8 cellular contexts compared by ENCODE assay signal in the genomic region with DNA sequence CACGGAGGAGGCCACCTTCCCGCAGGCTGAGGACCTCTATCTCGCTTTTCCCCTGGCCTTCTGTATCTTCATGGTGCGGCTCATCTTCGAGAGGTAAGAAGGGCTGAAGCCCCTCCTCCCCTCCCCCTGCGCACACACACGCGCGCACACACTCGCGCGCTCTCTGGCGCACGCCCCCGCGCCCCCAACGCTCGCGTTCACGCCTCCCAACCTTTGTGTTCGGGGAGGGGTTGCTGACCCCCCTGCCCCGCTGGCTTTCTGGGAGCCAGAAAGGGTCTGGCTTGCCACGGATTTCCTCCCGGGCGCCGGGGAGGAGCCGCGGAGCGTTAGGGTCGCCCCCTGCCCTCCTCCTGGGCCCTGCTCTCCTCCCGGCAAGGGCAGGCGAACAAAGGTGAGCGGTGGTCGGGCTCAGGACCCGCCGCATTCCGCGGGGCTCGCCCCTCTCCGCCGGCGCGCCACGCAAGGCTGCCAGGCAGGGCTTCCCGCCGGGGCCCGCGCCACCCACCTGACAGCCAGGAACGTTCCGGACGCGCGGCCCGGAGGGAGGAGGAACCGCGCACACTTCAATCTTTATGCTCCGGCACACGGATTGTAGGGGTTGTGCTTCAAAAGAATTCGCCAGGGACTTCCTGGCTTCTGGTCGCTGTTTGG. TPM values are rescaled to one million over a fixed set of nuclear protein-coding genes. Genes with fewer than 3 reads are reported as not detected.
A peak's percentile ranks its signal among the peaks of the same experiment; 100 is the strongest.
DNase-seq lines count a peak whose midpoint lies in the region; ATAC-seq and TF ChIP-seq lines count a peak whose summit lies in the region.

No MANE protein-coding gene starts in this region.

- peak; percentile 30 for ATAC-seq in HG03571 (IDR thresholded peaks at IDR 0.05; ENCODE audit: unreplicated experiment)

- TF ChIP-seq CTCF in GM20000 (IDR thresholded peaks at IDR 0.05; ENCODE audit: extremely low read depth, missing control alignments), result no peak

- DNase-seq in DMS79 (lab: John Stamatoyannopoulos, UW), result peak; percentile 20
- DNase-seq in GM20000 (ENCODE audit: low spot score), result peak; percentile 54
- DNase-seq in T-helper 1 cell, result peak in 3 of 5 donors; percentile 7 to 44 (median 7)
- DNase-seq in central memory CD4-positive, alpha-beta T cell, result peak; percentile 12
- peak; percentile 86 for DNase-seq in left kidney (ENCODE audit: low read depth, low spot score)
- DNase-seq in stimulated activated CD4-positive, alpha-beta T cell treated with anti-CD3 and anti-CD28 coated beads, Interleukin-4, amount 100 ng/mL, for 4 hours, result peak; percentile 46 to 61
- no peak for DNase-seq in H4 (ENCODE audit: low spot score)

RNA-seq across cellular contexts. Expression of a gene that starts 0.6 kb away (rescaled TPM):
- 14.0 and 18.8 TPM in 2 replicates for total RNA-seq in H4 (2014; rRNA removed; shearing (Covaris generic))
